2 cellular contexts compared by ENCODE assay signal in the genomic region with DNA sequence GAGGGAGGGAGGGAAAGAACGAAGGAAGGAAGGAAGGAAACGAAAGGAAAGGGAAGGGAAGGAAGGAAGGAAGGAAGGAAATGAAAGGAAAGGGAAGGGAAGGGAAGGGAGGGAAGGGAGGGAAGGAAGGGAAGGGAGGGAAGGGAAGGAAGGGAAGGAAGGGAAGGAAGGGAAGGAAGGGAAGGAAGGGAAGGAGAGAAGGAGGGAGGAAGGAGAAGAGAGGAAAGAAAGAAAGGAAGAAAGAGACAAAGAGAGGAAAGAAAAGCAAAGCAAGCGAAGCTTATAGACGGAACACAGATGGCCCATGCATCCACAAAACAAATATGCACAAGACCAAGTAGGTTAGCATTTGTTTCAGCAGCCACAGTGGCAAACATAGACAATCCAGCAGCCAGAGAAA.
TF ChIP-seq lines count a peak whose summit lies in the region.

No MANE protein-coding gene starts in this region.

TF ChIP-seq in HEK293, 187 proteins besides CTCF, POLR2A, EP300 and RAD21:
- no peak for TF ChIP-seq ZNF704 (tag by site-specific recombination; IDR thresholded peaks at IDR 0.05)
- peak; percentile 79 for TF ChIP-seq ZNF366 (tag by site-specific recombination; conservative IDR thresholded peaks at IDR 0.05)

TF ChIP-seq in K562, 482 proteins besides CTCF, POLR2A, EP300 and RAD21:
- TF ChIP-seq PCBP2 (IDR thresholded peaks at IDR 0.05; ENCODE audit: low read depth, low read length, poor library complexity, severe bottlenecking) (peak; percentile 78), FOXK2 (conservative IDR thresholded peaks at IDR 0.05 in 1 of 2, IDR thresholded peaks at IDR 0.05 in 1 of 2; ENCODE audit: low read depth in 2 of 2) (no peak), PCBP1 (IDR thresholded peaks at IDR 0.05; ENCODE audit: low read depth, low read length, poor library complexity, severe bottlenecking) (peak; percentile 71), ZNF699 (CRISPR knock-in tag; IDR thresholded peaks at IDR 0.05; ENCODE audit: insufficient replicate concordance) (no peak)
